18 cellular contexts compared by ENCODE assay signal in genomic region chr3:180656406-180656805, GRCh38. TPM values are rescaled to one million over a fixed set of nuclear protein-coding genes. Genes with fewer than 3 reads are reported as not detected.
"Had no signal": no experiment of that assay in that cellular context is flagged by ENCODE, and none has a peak within 500 bp of the region (broad histone marks: within the 10 kb centered on the region; RNA-seq: fewer than 3 reads in every experiment).

No MANE protein-coding gene starts in this region.

- DNase-seq: colonic mucosa; dermis blood vessel endothelial cell; esophagus squamous epithelium; heart left ventricle; hippocampal formation; kidney glomerular epithelial cell; naive thymus-derived CD8-positive, alpha-beta T cell; ovary; small intestine; stimulated activated CD4-positive, alpha-beta T cell treated with anti-CD3 and anti-CD28 coated beads, Interleukin-12 subunit alpha, Interleukin-12 subunit beta, amount 100 ng/mL, for 4 hours; stimulated activated CD4-positive, alpha-beta T cell treated with anti-CD3 and anti-CD28 coated beads, Interleukin-2, amount 100 ng/mL, for 48 hours; stimulated activated naive CD4-positive, alpha-beta T cell treated with Interleukin-2 at 50 U/mL for 16 hours; trophoblast cell had no signal

- H3K4me1 ChIP-seq: colonic mucosa, esophagus squamous epithelium, heart left ventricle, right atrium auricular region had no signal

- H3K4me3 ChIP-seq: colonic mucosa, esophagus squamous epithelium, ovary had no signal

- H3K36me3 ChIP-seq: colonic mucosa, esophagus squamous epithelium, heart left ventricle, ovary, right atrium auricular region had no signal

- H3K4me3 Mint-ChIP-seq: naive thymus-derived CD8-positive, alpha-beta T cell had no signal

- H3K27ac ChIP-seq: colonic mucosa, esophagus squamous epithelium, heart left ventricle, ovary, right atrium auricular region had no signal

- H3K36me3 Mint-ChIP-seq: naive thymus-derived CD8-positive, alpha-beta T cell had no signal

- ATAC-seq: heart left ventricle; naive thymus-derived CD8-positive, alpha-beta T cell had no signal

- H3K4me1 Mint-ChIP-seq: naive thymus-derived CD8-positive, alpha-beta T cell had no signal

- H3K27ac Mint-ChIP-seq: naive thymus-derived CD8-positive, alpha-beta T cell had no signal

- H3K27me3 ChIP-seq: colonic mucosa, esophagus squamous epithelium, heart left ventricle, ovary, right atrium auricular region had no signal

- H3K9me3 ChIP-seq: colonic mucosa, esophagus squamous epithelium, heart left ventricle, ovary, right atrium auricular region had no signal

RNA-seq across cellular contexts. Expression of gene CCDC39, which starts 22.9 kb away (rescaled TPM):
- total RNA-seq: colonic mucosa, epithelial cell of proximal tubule, esophagus squamous epithelium, heart left ventricle, lung microvascular endothelial cell, mononuclear cell, right atrium auricular region, urinary bladder had no signal
- polyA plus RNA-seq: heart left ventricle; naive thymus-derived CD8-positive, alpha-beta T cell had no signal
